In the genomic region with DNA sequence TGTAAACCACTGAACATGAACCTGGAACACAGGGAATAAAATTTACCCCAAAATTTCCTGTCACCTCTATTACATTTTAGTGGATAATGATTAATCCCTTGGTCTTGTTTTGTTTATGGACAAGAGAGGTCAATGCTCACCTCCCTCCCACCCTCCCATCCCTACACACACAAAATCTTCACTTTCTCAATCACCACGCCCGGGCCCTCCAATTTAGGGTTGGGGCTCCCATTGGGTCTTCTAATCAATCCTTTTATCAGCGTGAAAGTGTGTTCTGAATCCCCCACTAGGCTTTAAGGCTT, we compare ENCODE assay signal across 28 cellular contexts. TPM values are rescaled to one million over a fixed set of nuclear protein-coding genes. Genes with fewer than 3 reads are reported as not detected.
DNase-seq lines count a peak whose midpoint lies in the region; ATAC-seq, FAIRE-seq and TF ChIP-seq lines count a peak whose summit lies in the region.
"Had no signal": no experiment of that assay in that cellular context is flagged by ENCODE, and none has a peak within 500 bp of the region (broad histone marks: within the 10 kb centered on the region; RNA-seq: fewer than 3 reads in every experiment).

No MANE protein-coding gene starts in this region.

- TF ChIP-seq RAD21 in liver (IDR thresholded peaks at IDR 0.05) (no peak), HepG2 (CRISPR knock-in tag; IDR thresholded peaks at IDR 0.05) (no peak)

- H3K4me3 Mint-ChIP-seq in activated CD4-positive, alpha-beta T cell treated with anti-CD3 and anti-CD28 coated beads for 36 hours = no peak overlapping the region
- H3K4me3 Mint-ChIP-seq: CD14-positive monocyte; CD4-positive, alpha-beta memory T cell; CD4-positive, CD25-positive, alpha-beta regulatory T cell; CD8-positive, alpha-beta memory T cell had no signal

- no peaks in the 10 kb centered on the region for H3K9me3 Mint-ChIP-seq in activated CD4-positive, alpha-beta T cell treated with anti-CD3 and anti-CD28 coated beads for 36 hours (ENCODE audit: low read depth)
- H3K9me3 Mint-ChIP-seq: CD14-positive monocyte; CD8-positive, alpha-beta memory T cell had no signal

- H3K27ac Mint-ChIP-seq in activated CD4-positive, alpha-beta T cell treated with anti-CD3 and anti-CD28 coated beads for 36 hours = no peak overlapping the region
- H3K27ac Mint-ChIP-seq: CD14-positive monocyte; CD4-positive, alpha-beta memory T cell; CD4-positive, CD25-positive, alpha-beta regulatory T cell; CD8-positive, alpha-beta memory T cell had no signal

- ATAC-seq in HepG2 (no peak), left lobe of liver (peak; percentile 72)
- ATAC-seq in activated CD4-positive, alpha-beta T cell treated with anti-CD3 and anti-CD28 coated beads for 36 hours = no peak
- ATAC-seq: GM12878 had no signal

- H3K79me1 ChIP-seq in trophoblast cell (ENCODE audit: low read length) = peaks cover 14% of the 10 kb centered on the region

- POLR2A ChIA-PET in HepG2 (lab: Yijun Ruan, JAX) = no interaction called here
- POLR2A ChIA-PET in activated CD4-positive, alpha-beta T cell treated with anti-CD3 and anti-CD28 coated beads for 36 hours (lab: Charles Lee) = no interaction called here

- in situ Hi-C loops in HepG2 (cut with HindIII; ENCODE audit: extremely low pct_ligation_motif_present, low pct_unique_long_range_greater_than_20kb) = no loop called here

- H4K8ac ChIP-seq in trophoblast cell (ENCODE audit: low read depth, low read length) = no peak overlapping the region

- H3K79me2 ChIP-seq in HepG2 (ENCODE audit: insufficient read depth, low read length) (no peaks in the 10 kb centered on the region), trophoblast cell (ENCODE audit: control insufficient read depth, insufficient read depth, low read length, poor library complexity) (peaks cover 2% of the 10 kb centered on the region)

- H4K12ac ChIP-seq in trophoblast cell (ENCODE audit: low read depth, low read length) = no peak overlapping the region

- H3K18ac ChIP-seq in trophoblast cell (ENCODE audit: low read length) = peak overlapping the region; percentile 72

- DNase-seq in HepG2 (ENCODE audit: low spot score) = no peak
- DNase-seq in left lobe of liver (ENCODE audit: low spot score) = no peak
- no peak for DNase-seq in trophoblast cell
- no peak for DNase-seq in esophagus muscularis mucosa (ENCODE audit: extremely low spot score)
- no peak for DNase-seq in activated effector memory CD4-positive, alpha-beta T cell treated with anti-CD3 and anti-CD28 coated beads, Interleukin-2, amount 50 U/mL, for 16 hours
- DNase-seq in activated CD4-positive, alpha-beta T cell treated with anti-CD3 and anti-CD28 coated beads for 36 hours = no peak
- DNase-seq: ACHN; BE2C; C1 segment of cervical spinal cord; CD4-positive, alpha-beta memory T cell; CD4-positive, CD25-positive, alpha-beta regulatory T cell; CD8-positive, alpha-beta memory T cell; COR-L47; DMS 273 treated with DMSO at 0.1 percent for 48 hours; DMS153; DMS79; DND-41; EL; GDM1 had no signal

- H4K20me1 ChIP-seq in HepG2 (ENCODE audit: insufficient read depth, low read length) = no peaks in the 10 kb centered on the region
- H4K20me1 ChIP-seq: BLaER1 had no signal

- H3K36me3 Mint-ChIP-seq in activated CD4-positive, alpha-beta T cell treated with anti-CD3 and anti-CD28 coated beads for 36 hours (ENCODE audit: low read depth) = no peaks in the 10 kb centered on the region
- H3K36me3 Mint-ChIP-seq: CD14-positive monocyte; CD4-positive, alpha-beta memory T cell; CD4-positive, CD25-positive, alpha-beta regulatory T cell had no signal

- no peak overlapping the region for H2BK5ac ChIP-seq in trophoblast cell (ENCODE audit: low read depth, low read length, poor library complexity)

- 35% methylated on average over 3 of the region's 3 CpGs for WGBS in liver
- 77% methylated on average over 3 of the region's 3 CpGs for WGBS in HepG2 (ENCODE audit: low lambda C conversion rate)
- no CpG with 5 or more reads among the region's 3 CpGs for WGBS in trophoblast cell (ENCODE audit: extremely low coverage, insufficient coverage, insufficient read length)
- WGBS in esophagus muscularis mucosa = 82% methylated on average over 3 of the region's 3 CpGs

- peaks cover 9% of the 10 kb centered on the region for H3K27me3 Mint-ChIP-seq in activated CD4-positive, alpha-beta T cell treated with anti-CD3 and anti-CD28 coated beads for 36 hours
- H3K27me3 Mint-ChIP-seq: CD4-positive, CD25-positive, alpha-beta regulatory T cell had no signal

- H2AFZ ChIP-seq in HepG2 (ENCODE audit: low read length) (no peak overlapping the region), trophoblast cell (ENCODE audit: insufficient read depth, low read length, poor library complexity) (no peak overlapping the region)

- TF ChIP-seq EP300 in HepG2 (IDR thresholded peaks at IDR 0.05; ENCODE audit: low read depth in 2 of 2, low read length in 2 of 2) = no peak
- no peak for TF ChIP-seq EP300 in HepG2 (CRISPR knock-in tag; IDR thresholded peaks at IDR 0.05; ENCODE audit: borderline replicate concordance)
- TF ChIP-seq EP300 in esophagus muscularis mucosa (IDR thresholded peaks at IDR 0.05) = no peak

- H3K4me2 ChIP-seq in HepG2 (ENCODE audit: low read depth, low read length) (no peak overlapping the region), trophoblast cell (ENCODE audit: low read length) (no peak overlapping the region)
- H3K4me2 ChIP-seq: BLaER1 had no signal

- BruUV-seq in HepG2 (replicated peaks; lab: Mats Ljungman, UMichigan) = no TSS peak

- H3K9ac ChIP-seq in liver (ENCODE audit: low read depth in 1 of 2, low read length in 2 of 2) = no peak overlapping the region
- H3K9ac ChIP-seq in HepG2 (ENCODE audit: insufficient read depth, low read depth, low read length) = no peak overlapping the region
- no peak overlapping the region for H3K9ac ChIP-seq in trophoblast cell (ENCODE audit: low read length)
- H3K9ac ChIP-seq: BLaER1 had no signal

- peak overlapping the region; percentile 90 for H2BK12ac ChIP-seq in trophoblast cell (ENCODE audit: low read length)

- TF ChIP-seq POLR2A in HepG2 (IDR thresholded peaks at IDR 0.05; ENCODE audit: insufficient read depth in 1 of 2, low read depth in 2 of 2, low read length in 2 of 2) (no peak), esophagus muscularis mucosa (IDR thresholded peaks at IDR 0.05; ENCODE audit: low read depth) (no peak)

- H3K27ac ChIP-seq in liver (ENCODE audit: low read depth in 1 of 2, low read length in 2 of 2) (peak overlapping the region; percentile 46 to 47), HepG2 (ENCODE audit: extremely low read length, insufficient read depth, low read length) (no peak overlapping the region), trophoblast cell (ENCODE audit: low read depth, low read length) (no peak overlapping the region), esophagus muscularis mucosa (replicated peaks in 1 of 4) (no peak overlapping the region)
- H3K27ac ChIP-seq: 22Rv1, BLaER1 had no signal

- H3K4me1 Mint-ChIP-seq in activated CD4-positive, alpha-beta T cell treated with anti-CD3 and anti-CD28 coated beads for 36 hours = no peaks in the 10 kb centered on the region
- H3K4me1 Mint-ChIP-seq: CD4-positive, alpha-beta memory T cell; CD4-positive, CD25-positive, alpha-beta regulatory T cell; CD8-positive, alpha-beta memory T cell had no signal

- CTCF ChIA-PET in HepG2 (lab: Yijun Ruan, JAX; ENCODE audit: low intra/inter-chr PET ratio, low total read pairs) = no interaction called here
- CTCF ChIA-PET in activated CD4-positive, alpha-beta T cell treated with anti-CD3 and anti-CD28 coated beads for 36 hours (lab: Charles Lee) = no interaction called here

- peak overlapping the region; percentile 29 for H2AK5ac ChIP-seq in trophoblast cell (ENCODE audit: low read length)

- intact Hi-C loops in HepG2 (cut with micrococcal nuclease; ENCODE audit: unreplicated experiment) (no loop called here), esophagus muscularis mucosa (cut with DNase I) (no loop called here)
- intact Hi-C loops in activated CD4-positive, alpha-beta T cell treated with anti-CD3 and anti-CD28 coated beads for 36 hours (cut with DNase I, micrococcal nuclease) = no loop called here

- no peak overlapping the region for H3K23ac ChIP-seq in trophoblast cell (ENCODE audit: low read length)

- H3K4me3 ChIP-seq in liver (ENCODE audit: low read depth in 1 of 3, low read length in 3 of 3) = no peak overlapping the region
- no peak overlapping the region for H3K4me3 ChIP-seq in HepG2 (replicated peaks in 1 of 3; ENCODE audit: insufficient read depth in 1 of 3, low read depth in 2 of 3, low read length in 3 of 3)
- no peak overlapping the region for H3K4me3 ChIP-seq in trophoblast cell (ENCODE audit: low read depth, low read length)
- no peak overlapping the region for H3K4me3 ChIP-seq in esophagus muscularis mucosa
- H3K4me3 ChIP-seq: BLaER1, GM12878 had no signal

- peak overlapping the region; percentile 75 for H3K4ac ChIP-seq in trophoblast cell (ENCODE audit: low read depth, low read length)

- H3K36me3 ChIP-seq in liver (ENCODE audit: control insufficient read depth in 4 of 4, insufficient read depth in 3 of 4, low read depth in 1 of 4, low read length in 3 of 4) = peaks cover 0 to 9% (median 4%) of the 10 kb centered on the region in 4 donors
- 0 out of 5 replicates have a peak, but pooled peaks cover 0 to 6% of the 10 kb centered on the region in 2 experiments for H3K36me3 ChIP-seq in HepG2 (replicated peaks in 1 of 2; ENCODE audit: control insufficient read depth in 1 of 2, insufficient read depth in 2 of 2, low read length in 2 of 2)
- H3K36me3 ChIP-seq in trophoblast cell (ENCODE audit: control insufficient read depth in 1 of 2, insufficient read depth in 2 of 2, low read length in 2 of 2) = peaks cover 6 to 7% of the 10 kb centered on the region in 2 experiments
- H3K36me3 ChIP-seq in esophagus muscularis mucosa = no peaks in the 10 kb centered on the region
- H3K36me3 ChIP-seq: BE2C, BLaER1 had no signal

- TF ChIP-seq CTCF in liver (IDR thresholded peaks at IDR 0.05; ENCODE audit: low read depth, low read length, missing input control) = no peak
- TF ChIP-seq CTCF in HepG2 (CRISPR knock-in tag; IDR thresholded peaks at IDR 0.05) = no peak
- TF ChIP-seq CTCF in esophagus muscularis mucosa (IDR thresholded peaks at IDR 0.05) = no peak

- FAIRE-seq in HepG2 (lab: Jason Lieb, UNC) = no peak
- FAIRE-seq: GM12878, GM12892, GM18507, GM19239 had no signal

- H3K9me3 ChIP-seq in liver (ENCODE audit: control insufficient read depth in 4 of 4, low read length in 3 of 4) (no peaks in the 10 kb centered on the region), HepG2 (ENCODE audit: low read length) (no peaks in the 10 kb centered on the region), trophoblast cell (ENCODE audit: insufficient read depth, low read depth, low read length) (peaks cover 1% of the 10 kb centered on the region), esophagus muscularis mucosa (no peaks in the 10 kb centered on the region)
- H3K9me3 ChIP-seq: BE2C had no signal

- no peak overlapping the region for H2BK120ac ChIP-seq in trophoblast cell (ENCODE audit: insufficient read depth, low read length, poor library complexity)

- H3K27me3 ChIP-seq in liver (ENCODE audit: control insufficient read depth in 4 of 4, insufficient read depth in 4 of 4, low read length in 3 of 4) = no peaks in the 10 kb centered on the region
- no peaks in the 10 kb centered on the region for H3K27me3 ChIP-seq in HepG2 (ENCODE audit: control insufficient read depth in 1 of 2, insufficient read depth in 2 of 2, low read length in 2 of 2)
- H3K27me3 ChIP-seq in trophoblast cell (ENCODE audit: insufficient read depth, low read length) = no peaks in the 10 kb centered on the region
- H3K27me3 ChIP-seq in esophagus muscularis mucosa = no peaks in the 10 kb centered on the region
- H3K27me3 ChIP-seq: BLaER1 had no signal

- H3K14ac ChIP-seq in trophoblast cell (ENCODE audit: low read length) = no peak overlapping the region

- H4K91ac ChIP-seq in trophoblast cell (ENCODE audit: low read depth, low read length) = peak overlapping the region; percentile 42

- H3K4me1 ChIP-seq in liver (ENCODE audit: control insufficient read depth in 4 of 4, insufficient read depth in 4 of 4, low read length in 3 of 4) = peaks cover 4 to 24% (median 13%) of the 10 kb centered on the region in 4 donors
- H3K4me1 ChIP-seq in HepG2 (ENCODE audit: insufficient read depth, low read length) = peaks cover 13% of the 10 kb centered on the region
- H3K4me1 ChIP-seq in trophoblast cell (ENCODE audit: control insufficient read depth in 1 of 2, insufficient read depth in 2 of 2, low read length in 2 of 2) = peaks cover 7 to 14% of the 10 kb centered on the region in 2 experiments
- no peaks in the 10 kb centered on the region for H3K4me1 ChIP-seq in esophagus muscularis mucosa
- H3K4me1 ChIP-seq: BE2C, BLaER1 had no signal

RNA-seq across cellular contexts. Expression of a gene that starts 23.1 kb away (rescaled TPM):
- total RNA-seq in liver (10 to 100 TPM in 1 of 2 donors, 1 to 10 TPM in 1; 9.6 to 23.6 TPM), HepG2 (2016; rRNA removed; fragmentation: Illumina TruSeq; extraction: Trizol) (13.2 and 15.7 TPM in 2 replicates), left lobe of liver (7.2 TPM), esophagus muscularis mucosa (1 to 10 TPM in 3 of 4 donors, under 1 TPM in 1; 0.83 to 5.2 (median 2.7) TPM)
- polyA plus RNA-seq in liver (1 to 10 TPM; 1.9 to 4.5 TPM), HepG2 (2011; rRNA removed) (7.4 and 10.0 TPM in 2 replicates)
- total RNA-seq in HepG2 (2016; cell fraction: cytosol; rRNA removed; fragmentation: Illumina TruSeq; extraction: Trizol; ENCODE audit: low read depth) = 7.0 and 9.3 TPM in 2 replicates
- 11.3 and 14.3 TPM in 2 replicates for total RNA-seq in HepG2 (2016; cell fraction: insoluble cytoplasmic fraction; rRNA removed; fragmentation: Illumina TruSeq; extraction: Trizol)
- 8.6 and 9.3 TPM in 2 replicates for total RNA-seq in HepG2 (2016; cell fraction: membrane; rRNA removed; fragmentation: Illumina TruSeq; extraction: Trizol)
- total RNA-seq in HepG2 (2016; cell fraction: nucleus; rRNA removed; fragmentation: Illumina TruSeq; extraction: Trizol) = 9.2 and 11.9 TPM in 2 replicates
- polyA plus RNA-seq in HepG2 (2011; cell fraction: cytosol; rRNA removed) = 6.8 TPM in 2 replicates
- polyA plus RNA-seq in HepG2 (2011; cell fraction: nucleus; rRNA removed) = 2.7 and 2.9 TPM in 2 replicates
- polyA plus RNA-seq in HepG2 (2012) = 8.1 and 8.6 TPM in 2 replicates
- polyA plus RNA-seq in HepG2 (2016; cell fraction: cytosol; fragmentation: Illumina TruSeq; extraction: Trizol; ENCODE audit: low read depth) = 2.6 and 2.9 TPM in 2 replicates
- polyA plus RNA-seq in HepG2 (2016; cell fraction: insoluble cytoplasmic fraction; fragmentation: Illumina TruSeq; extraction: Trizol; ENCODE audit: low read depth) = 6.5 and 8.8 TPM in 2 replicates
- polyA plus RNA-seq in HepG2 (2016; cell fraction: membrane; fragmentation: Illumina TruSeq; extraction: Trizol; ENCODE audit: low read depth) = 3.4 and 3.6 TPM in 2 replicates
- 7.0 and 10.3 TPM in 2 replicates for polyA plus RNA-seq in HepG2 (2016; cell fraction: nucleus; fragmentation: Illumina TruSeq; extraction: Trizol; ENCODE audit: insufficient read depth, low read depth)
- polyA minus RNA-seq in HepG2 (2011; rRNA and poly(A)+ RNA removed; ENCODE audit: low replicate concordance) = 6.0 and 8.6 TPM in 2 replicates
- polyA minus RNA-seq in HepG2 (2011; cell fraction: cytosol; rRNA and poly(A)+ RNA removed) = 8.2 and 9.8 TPM in 2 replicates
- 7.9 and 9.6 TPM in 2 replicates for polyA minus RNA-seq in HepG2 (2011; cell fraction: nucleus; rRNA and poly(A)+ RNA removed)
- 35.7 and 36.7 TPM in 2 replicates for polyA plus RNA-seq in trophoblast cell (2013)
- total RNA-seq in activated CD4-positive, alpha-beta T cell treated with anti-CD3 and anti-CD28 coated beads for 36 hours = under 1 TPM; 0.33 to 0.39 TPM
- total RNA-seq: A673 had no signal
- polyA plus RNA-seq: CD14-positive monocyte had no signal

Comparison
In these comparisons a context has a peak if more than half of its experiments do, and no peak if none do; other contexts are left out.
1. H3K27ac ChIP-seq: peak in liver (2 of 2); none in HepG2 (single experiment), trophoblast cell (single experiment) and esophagus muscularis mucosa (0 of 4).